Comparison of ENCODE assay signal across 11 cellular contexts in genomic region chr9:21085010-21085409, GRCh38. TPM values are rescaled to one million over a fixed set of nuclear protein-coding genes. Genes with fewer than 3 reads are reported as not detected.
"Had no signal": no experiment of that assay in that cellular context is flagged by ENCODE, and none has a peak within 500 bp of the region (broad histone marks: within the 10 kb centered on the region; RNA-seq: fewer than 3 reads in every experiment).

No MANE protein-coding gene starts in this region.

- H3K9ac ChIP-seq: GM23248 had no signal

- H3K4me1 ChIP-seq: HAP-1 had no signal

- H3K4me3 Mint-ChIP-seq: HFFc6 had no signal

- H3K9me3 ChIP-seq: HAP-1 had no signal

- H3K4me3 ChIP-seq: GM23248, HAP-1, K562 had no signal

- H3K27ac ChIP-seq: GM23248 had no signal

- DNase-seq: GM23248, GOT3, H7, HFFc6, KG1 had no signal

- H3K36me3 ChIP-seq: HAP-1 had no signal

- H3K27ac Mint-ChIP-seq: HFFc6 had no signal

- ATAC-seq: HCT116, K562 had no signal

- H2AFZ ChIP-seq: GM23248 had no signal

- FAIRE-seq: HTR-8/SVneo, K562 had no signal

RNA-seq across cellular contexts. Expression of gene IFNB1, which starts 7.3 kb away (rescaled TPM):
- total RNA-seq: GM23248, H4, H7, HFFc6, HT-29, K562 had no signal
- polyA plus RNA-seq: GM23248, K562 had no signal

RNA-seq across cellular contexts. Expression of gene HACD4, which starts 53.6 kb away (rescaled TPM):
- total RNA-seq: H4, HT-29 had no signal
- polyA plus RNA-seq: K562 had no signal

RNA-seq across cellular contexts. Expression of gene IFNW1, which starts 56.6 kb away (rescaled TPM):
- total RNA-seq: GM23248, H4, H7, HFFc6, HT-29, K562 had no signal
- polyA plus RNA-seq: GM23248, K562 had no signal
